ENCODE assay signal across 9 cellular contexts in the genomic region with DNA sequence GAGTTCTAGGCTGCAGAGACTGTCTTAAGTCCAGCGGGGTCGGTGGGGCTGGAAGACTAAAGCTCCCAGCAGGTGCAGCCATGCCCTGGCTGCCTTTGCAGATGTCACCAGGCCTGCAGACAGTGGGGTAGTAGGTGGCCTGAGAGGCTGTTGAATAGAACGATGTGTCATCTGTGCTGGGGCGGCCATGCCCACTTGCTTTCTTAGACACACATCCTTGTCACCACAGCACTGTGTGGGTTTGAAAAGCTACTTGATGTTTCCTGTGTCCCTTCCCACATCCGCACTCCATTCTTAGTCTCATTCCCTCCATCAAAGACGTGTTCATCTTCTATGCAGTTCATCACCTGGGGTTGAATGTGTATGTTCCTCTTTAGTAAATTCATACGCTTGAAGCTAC.
DNase-seq lines count a peak whose midpoint lies in the region; ATAC-seq and TF ChIP-seq lines count a peak whose summit lies in the region.
"Had no signal": no experiment of that assay in that cellular context is flagged by ENCODE, and none has a peak within 500 bp of the region (broad histone marks: within the 10 kb centered on the region; RNA-seq: fewer than 3 reads in every experiment).

No MANE protein-coding gene starts in this region.

- H3K4me1 ChIP-seq in thyroid gland (peaks cover 0 to 20% of the 10 kb centered on the region in 2 donors), Karpas-422 (ENCODE audit: low read length) (no peaks in the 10 kb centered on the region)
- H3K4me1 ChIP-seq: Peyer's patch had no signal

- no peak overlapping the region for H3K9ac ChIP-seq in Karpas-422 (ENCODE audit: low read length)

- H3K27me3 ChIP-seq in thyroid gland (no peaks in the 10 kb centered on the region), Karpas-422 (ENCODE audit: low read length) (no peaks in the 10 kb centered on the region)
- H3K27me3 ChIP-seq: Peyer's patch had no signal

- peak overlapping the region; percentile 26 for H3K4me3 Mint-ChIP-seq in natural killer cell treated with Interleukin-12 subunit alpha and Interleukin-12 subunit beta and Interleukin-15 and Interleukin-18, amount 100 ng/mL, for 72 hours
- no peak overlapping the region for H3K4me3 Mint-ChIP-seq in WTC11

- DNase-seq in activated CD8-positive, alpha-beta memory T cell treated with anti-CD3 and anti-CD28 coated beads for 24 hours, result peak; percentile 59
- DNase-seq in activated CD8-positive, alpha-beta memory T cell treated with anti-CD3 and anti-CD28 coated beads, Interleukin-2, amount 50 U/mL, for 4 hours, result no peak
- no peak for DNase-seq in natural killer cell treated with Interleukin-12 subunit alpha and Interleukin-12 subunit beta and Interleukin-15 and Interleukin-18, amount 100 ng/mL, for 72 hours (ENCODE audit: low spot score)
- DNase-seq in thyroid gland (no peak), Karpas-422 (no peak), WTC11 (ENCODE audit: low spot score) (no peak)

- H3K9me2 ChIP-seq in Karpas-422 (replicated peaks; ENCODE audit: insufficient read depth, low read length), result no peaks in the 10 kb centered on the region

- TF ChIP-seq POLR2A in thyroid gland (IDR thresholded peaks at IDR 0.05), result no peak

- TF ChIP-seq CTCF in thyroid gland (IDR thresholded peaks at IDR 0.05) (no peak), WTC11 (IDR thresholded peaks at IDR 0.05) (no peak)

- no peak overlapping the region for H2AFZ ChIP-seq in Karpas-422 (ENCODE audit: low read length)

- H3K27ac ChIP-seq in angular gyrus (ENCODE audit: low read depth, low read length) (peak overlapping the region; percentile 64), thyroid gland (peak overlapping the region in 2 of 3 donors; percentile 31 to 48), Karpas-422 (ENCODE audit: low read length) (no peak overlapping the region)

- H3K4me3 ChIP-seq in thyroid gland (replicated peaks in 1 of 3) (no peak overlapping the region), Karpas-422 (ENCODE audit: low read length) (no peak overlapping the region)
- H3K4me3 ChIP-seq: Peyer's patch had no signal

- H3K9me3 ChIP-seq in thyroid gland (no peaks in the 10 kb centered on the region), Karpas-422 (ENCODE audit: low read length) (peaks cover 6% of the 10 kb centered on the region)

- H3K27me3 Mint-ChIP-seq in natural killer cell treated with Interleukin-12 subunit alpha and Interleukin-12 subunit beta and Interleukin-15 and Interleukin-18, amount 100 ng/mL, for 72 hours, result peaks cover 0 to 13% of the 10 kb centered on the region in 2 donors
- H3K27me3 Mint-ChIP-seq in WTC11 (ENCODE audit: low read depth), result peaks cover 3% of the 10 kb centered on the region; the same call in 1 of the 2 replicates

- WGBS in thyroid gland, 2 donors, result 80 to 82% methylated on average over 5 to 7 of the region's 7 CpGs

- intact Hi-C loops in thyroid gland (cut with DNase I), result no loop called here

- CTCF ChIA-PET in WTC11 (lab: Charles Lee), result interaction anchor here (1.2 to 1.5 kb wide), 2 partner anchors 59 to 69 kb away, joined by 3 to 4 read pairs; no protein-coding TSS in a partner anchor

- peak; percentile 84 to 96 for ATAC-seq in natural killer cell treated with Interleukin-12 subunit alpha and Interleukin-12 subunit beta and Interleukin-15 and Interleukin-18, amount 100 ng/mL, for 72 hours
- ATAC-seq in GM21447 (IDR thresholded peaks at IDR 0.05; ENCODE audit: unreplicated experiment) (no peak), WTC11 (no peak)

- H3K27ac Mint-ChIP-seq in natural killer cell treated with Interleukin-12 subunit alpha and Interleukin-12 subunit beta and Interleukin-15 and Interleukin-18, amount 100 ng/mL, for 72 hours, result no peak overlapping the region
- H3K27ac Mint-ChIP-seq in WTC11, result no peak overlapping the region

- POLR2A ChIA-PET in WTC11 (lab: Charles Lee), result interaction anchor here (0.6 kb wide), 1 partner anchor 145 kb away, joined by 3 read pairs; no protein-coding TSS in a partner anchor

- no peaks in the 10 kb centered on the region for H3K36me3 Mint-ChIP-seq in natural killer cell treated with Interleukin-12 subunit alpha and Interleukin-12 subunit beta and Interleukin-15 and Interleukin-18, amount 100 ng/mL, for 72 hours
- peaks cover 20% of the 10 kb centered on the region for H3K36me3 Mint-ChIP-seq in WTC11

- peaks cover 9 to 10% of the 10 kb centered on the region in 2 donors for H3K4me1 Mint-ChIP-seq in natural killer cell treated with Interleukin-12 subunit alpha and Interleukin-12 subunit beta and Interleukin-15 and Interleukin-18, amount 100 ng/mL, for 72 hours (ENCODE audit: low read depth in 2 of 2)
- H3K4me1 Mint-ChIP-seq in WTC11, result 0 out of 2 replicates have a peak, but pooled peaks cover 2% of the 10 kb centered on the region

- H3K79me2 ChIP-seq in Karpas-422 (ENCODE audit: low read length), result no peaks in the 10 kb centered on the region

- no peaks in the 10 kb centered on the region for H4K20me1 ChIP-seq in Karpas-422 (ENCODE audit: insufficient read depth, low read depth, low read length)

- H3K36me3 ChIP-seq in thyroid gland (no peaks in the 10 kb centered on the region), Karpas-422 (ENCODE audit: insufficient read depth, low read length) (no peaks in the 10 kb centered on the region)
- H3K36me3 ChIP-seq: Peyer's patch had no signal

- no peak overlapping the region for H3K4me2 ChIP-seq in Karpas-422 (ENCODE audit: low read depth, low read length, poor library complexity, severe bottlenecking)

- H3K9me3 Mint-ChIP-seq in natural killer cell treated with Interleukin-12 subunit alpha and Interleukin-12 subunit beta and Interleukin-15 and Interleukin-18, amount 100 ng/mL, for 72 hours, result no peaks in the 10 kb centered on the region
- peaks cover 18% of the 10 kb centered on the region for H3K9me3 Mint-ChIP-seq in WTC11

TF ChIP-seq in WTC11, 78 proteins besides CTCF, POLR2A, EP300 and RAD21:
- no peak for TF ChIP-seq HMGA2 (CRISPR knock-in tag; IDR thresholded peaks at IDR 0.05)
- TF ChIP-seq, protein P1, sequence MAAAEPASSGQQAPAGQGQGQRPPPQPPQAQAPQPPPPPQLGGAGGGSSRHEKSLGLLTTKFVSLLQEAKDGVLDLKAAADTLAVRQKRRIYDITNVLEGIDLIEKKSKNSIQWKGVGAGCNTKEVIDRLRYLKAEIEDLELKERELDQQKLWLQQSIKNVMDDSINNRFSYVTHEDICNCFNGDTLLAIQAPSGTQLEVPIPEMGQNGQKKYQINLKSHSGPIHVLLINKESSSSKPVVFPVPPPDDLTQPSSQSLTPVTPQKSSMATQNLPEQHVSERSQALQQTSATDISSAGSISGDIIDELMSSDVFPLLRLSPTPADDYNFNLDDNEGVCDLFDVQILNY (CRISPR knock-in tag; IDR thresholded peaks at IDR 0.05), result no peak
- TF ChIP-seq NR3C1 (CRISPR knock-in tag; conservative IDR thresholded peaks at IDR 0.05; ENCODE audit: low read depth), result no peak
- TF ChIP-seq ZNF671 (CRISPR knock-in tag; IDR thresholded peaks at IDR 0.05), result no peak
- TF ChIP-seq, protein P2, sequence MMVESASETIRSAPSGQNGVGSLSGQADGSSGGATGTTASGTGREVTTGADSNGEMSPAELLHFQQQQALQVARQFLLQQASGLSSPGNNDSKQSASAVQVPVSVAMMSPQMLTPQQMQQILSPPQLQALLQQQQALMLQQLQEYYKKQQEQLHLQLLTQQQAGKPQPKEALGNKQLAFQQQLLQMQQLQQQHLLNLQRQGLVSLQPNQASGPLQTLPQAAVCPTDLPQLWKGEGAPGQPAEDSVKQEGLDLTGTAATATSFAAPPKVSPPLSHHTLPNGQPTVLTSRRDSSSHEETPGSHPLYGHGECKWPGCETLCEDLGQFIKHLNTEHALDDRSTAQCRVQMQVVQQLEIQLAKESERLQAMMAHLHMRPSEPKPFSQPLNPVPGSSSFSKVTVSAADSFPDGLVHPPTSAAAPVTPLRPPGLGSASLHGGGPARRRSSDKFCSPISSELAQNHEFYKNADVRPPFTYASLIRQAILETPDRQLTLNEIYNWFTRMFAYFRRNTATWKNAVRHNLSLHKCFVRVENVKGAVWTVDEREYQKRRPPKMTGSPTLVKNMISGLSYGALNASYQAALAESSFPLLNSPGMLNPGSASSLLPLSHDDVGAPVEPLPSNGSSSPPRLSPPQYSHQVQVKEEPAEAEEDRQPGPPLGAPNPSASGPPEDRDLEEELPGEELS (CRISPR knock-in tag; IDR thresholded peaks at IDR 0.05), result no peak
TF ChIP-seq in WTC11: peak in this region for 0.

Comparison
In these comparisons a context has a peak if more than half of its experiments do, and no peak if none do; other contexts are left out.
1. ATAC-seq: peak in natural killer cell treated with Interleukin-12 subunit alpha and Interleukin-12 subunit beta and Interleukin-15 and Interleukin-18, amount 100 ng/mL, for 72 hours (2 of 2); none in GM21447 (single experiment) and WTC11 (single experiment).